ENCODE assay signal across 8 cellular contexts in the genomic region with DNA sequence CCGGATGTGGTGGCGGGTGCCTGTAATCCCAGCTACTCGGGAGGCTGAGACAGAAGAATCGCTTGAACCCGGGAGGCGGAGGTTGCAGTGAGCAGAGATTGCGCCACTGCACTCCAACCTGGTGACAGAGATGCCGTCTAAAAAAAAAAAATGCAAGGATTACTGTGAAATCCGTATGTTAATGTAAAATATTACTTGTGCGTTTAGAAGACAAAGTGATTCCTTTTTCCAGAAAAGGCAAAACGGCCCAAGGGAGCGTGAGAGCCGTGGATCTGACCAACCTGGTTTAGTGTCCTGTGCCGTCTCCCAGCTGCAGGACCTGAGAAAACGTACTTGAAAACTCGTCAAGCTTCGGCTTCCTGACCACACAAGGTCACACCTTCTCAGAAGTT. TPM values are rescaled to one million over a fixed set of nuclear protein-coding genes. Genes with fewer than 3 reads are reported as not detected.
DNase-seq lines count a peak whose midpoint lies in the region; ATAC-seq, FAIRE-seq and TF ChIP-seq lines count a peak whose summit lies in the region.

No MANE protein-coding gene starts in this region.

- H4K20me1 ChIP-seq in K562 (replicated peaks; ENCODE audit: control insufficient read depth, insufficient read depth, low read length) = peaks cover 3% of the 10 kb centered on the region

- H3K9ac ChIP-seq in K562 (ENCODE audit: insufficient read depth in 1 of 2, low read depth in 2 of 2, low read length in 2 of 2) = peak overlapping the region; percentile 40 to 93; a peak in 2 of 4 replicates

- TF ChIP-seq CTCF in K562 (IDR thresholded peaks at IDR 0.05 in 2 of 3, conservative IDR thresholded peaks at IDR 0.05 in 1 of 3; ENCODE audit: insufficient read depth in 2 of 3, low read depth in 1 of 3, low read length in 3 of 3) = no peak
- TF ChIP-seq CTCF in lower lobe of right lung (IDR thresholded peaks at IDR 0.05) = no peak
- no peak for TF ChIP-seq CTCF in tibial nerve (IDR thresholded peaks at IDR 0.05)

- H3K36me3 ChIP-seq in K562 (ENCODE audit: control insufficient read depth, insufficient read depth, low read length) = peaks cover 7% of the 10 kb centered on the region; the same call in 2 of the 3 replicates
- H3K36me3 ChIP-seq in lower lobe of right lung = peaks cover 5% of the 10 kb centered on the region
- H3K36me3 ChIP-seq in tibial nerve = no peaks in the 10 kb centered on the region

- peaks cover 12 to 23% of the 10 kb centered on the region in 2 experiments; a peak in 4 of 5 replicates for H3K4me1 ChIP-seq in K562 (replicated peaks in 1 of 2; ENCODE audit: control insufficient read depth in 2 of 2, insufficient read depth in 2 of 2, low read length in 2 of 2)
- H3K4me1 ChIP-seq in lower lobe of right lung = peaks cover 39% of the 10 kb centered on the region
- peaks cover 2 to 42% (median 16%) of the 10 kb centered on the region in 4 donors for H3K4me1 ChIP-seq in tibial nerve

- H3K27me3 Mint-ChIP-seq in activated naive CD4-positive, alpha-beta T cell treated with anti-CD3 and anti-CD28 coated beads for 36 hours (ENCODE audit: low read depth) = no peaks in the 10 kb centered on the region

- FAIRE-seq in K562 (lab: Jason Lieb, UNC) = no peak

- no peaks in the 10 kb centered on the region for H3K9me3 Mint-ChIP-seq in activated naive CD4-positive, alpha-beta T cell treated with anti-CD3 and anti-CD28 coated beads for 36 hours
- no peaks in the 10 kb centered on the region for H3K9me3 Mint-ChIP-seq in activated naive CD4-positive, alpha-beta T cell treated with anti-CD3 and anti-CD28 coated beads, Interleukin-2, amount 50 U/mL, for 72 hours

- no peak for ATAC-seq in activated naive CD4-positive, alpha-beta T cell treated with anti-CD3 and anti-CD28 coated beads, Interleukin-2, amount 50 U/mL, for 72 hours
- ATAC-seq in K562 (no peak), lower lobe of right lung (no peak), HG03039 (IDR thresholded peaks at IDR 0.05; ENCODE audit: unreplicated experiment) (no peak)

- peaks cover 2 to 9% of the 10 kb centered on the region in 2 experiments; a peak in 2 of 5 replicates for H3K27me3 ChIP-seq in K562 (ENCODE audit: control insufficient read depth in 2 of 2, insufficient read depth in 2 of 2, low read length in 2 of 2)
- H3K27me3 ChIP-seq in lower lobe of right lung (ENCODE audit: low read depth) = no peaks in the 10 kb centered on the region
- H3K27me3 ChIP-seq in tibial nerve = no peaks in the 10 kb centered on the region

- no peaks in the 10 kb centered on the region for H3K9me3 ChIP-seq in K562 (replicated peaks; ENCODE audit: control insufficient read depth, insufficient read depth, low read depth, low read length)
- H3K9me3 ChIP-seq in lower lobe of right lung = no peaks in the 10 kb centered on the region
- no peaks in the 10 kb centered on the region for H3K9me3 ChIP-seq in tibial nerve

- peak overlapping the region; percentile 72 for H3K27ac Mint-ChIP-seq in activated naive CD4-positive, alpha-beta T cell treated with anti-CD3 and anti-CD28 coated beads for 36 hours
- peak overlapping the region in 1 of 2 donors; percentile 94 for H3K27ac Mint-ChIP-seq in activated naive CD4-positive, alpha-beta T cell treated with anti-CD3 and anti-CD28 coated beads, Interleukin-2, amount 50 U/mL, for 72 hours

- TF ChIP-seq EP300 in K562 (IDR thresholded peaks at IDR 0.05; ENCODE audit: low read length) (no peak), tibial nerve (IDR thresholded peaks at IDR 0.05) (no peak)

- H3K27ac ChIP-seq in K562 (ENCODE audit: extremely low read depth, low read depth, low read length) (peak overlapping the region; percentile 67; the same call in 2 of the 3 replicates), lower lobe of right lung (peak overlapping the region; percentile 94), tibial nerve (peak overlapping the region; percentile 80 to 93 (median 84))

- peak overlapping the region; percentile 82 for H3K4me3 Mint-ChIP-seq in activated naive CD4-positive, alpha-beta T cell treated with anti-CD3 and anti-CD28 coated beads for 36 hours

- WGBS in K562 (ENCODE audit: insufficient coverage, low coverage, missing lambda C conversion rate) = 35% methylated on average over 12 of the region's 17 CpGs
- WGBS in tibial nerve, 2 donors = 44% methylated on average over 17 of the region's 17 CpGs

- H3K4me1 Mint-ChIP-seq in activated naive CD4-positive, alpha-beta T cell treated with anti-CD3 and anti-CD28 coated beads for 36 hours (ENCODE audit: low read depth) = peaks cover 38% of the 10 kb centered on the region

- BruUV-seq in K562 (replicated peaks; lab: Mats Ljungman, UMichigan) = no TSS peak

- peak overlapping the region; percentile 60 for H3K4me3 ChIP-seq in K562
- peak overlapping the region; percentile 84 for H3K4me3 ChIP-seq in lower lobe of right lung
- peak overlapping the region; percentile 76 to 88 (median 80) for H3K4me3 ChIP-seq in tibial nerve

- no peak for TF ChIP-seq RAD21 in K562 (CRISPR knock-in tag; conservative IDR thresholded peaks at IDR 0.05 in 1 of 2, IDR thresholded peaks at IDR 0.05 in 1 of 2)

- CTCF ChIA-PET in activated naive CD4-positive, alpha-beta T cell treated with anti-CD3 and anti-CD28 coated beads for 36 hours (lab: Charles Lee) = interaction anchor here (1.4 to 2.1 kb wide), 3 partner anchors 14 to 344 kb away, joined by 4 to 20 read pairs (median 6); no protein-coding TSS in a partner anchor
- CTCF ChIA-PET in K562 (lab: Yijun Ruan, JAX; ENCODE audit: low intra/inter-chr PET ratio) = no interaction called here

- TF ChIP-seq POLR2A in K562 (conservative IDR thresholded peaks at IDR 0.05) = no peak
- no peak for TF ChIP-seq POLR2A in tibial nerve (IDR thresholded peaks at IDR 0.05)

- POLR2A ChIA-PET in K562 (lab: Yijun Ruan, JAX) = interaction anchor here (0.8 to 0.9 kb wide), 3 partner anchors 8 to 308 kb away, joined by 3 read pairs; no protein-coding TSS in a partner anchor

- in situ Hi-C loops in K562 (cut with MboI) = no loop called here

- peaks cover 17% of the 10 kb centered on the region for H3K79me2 ChIP-seq in K562 (ENCODE audit: control insufficient read depth, insufficient read depth, low read length)

- H3K9me1 ChIP-seq in K562 (ENCODE audit: control insufficient read depth, insufficient read depth, low read length) = no peaks in the 10 kb centered on the region

- peak overlapping the region; percentile 86 for H3K4me2 ChIP-seq in K562 (ENCODE audit: insufficient read depth, low read length)

- peaks cover 7% of the 10 kb centered on the region for H3K36me3 Mint-ChIP-seq in activated naive CD4-positive, alpha-beta T cell treated with anti-CD3 and anti-CD28 coated beads for 36 hours (ENCODE audit: low read depth)
- peaks cover 5 to 6% of the 10 kb centered on the region in 2 donors for H3K36me3 Mint-ChIP-seq in activated naive CD4-positive, alpha-beta T cell treated with anti-CD3 and anti-CD28 coated beads, Interleukin-2, amount 50 U/mL, for 72 hours

- H2AFZ ChIP-seq in K562 (ENCODE audit: low read depth, low read length) = peak overlapping the region; percentile 85

- intact Hi-C loops in activated naive CD4-positive, alpha-beta T cell treated with anti-CD3 and anti-CD28 coated beads for 36 hours (cut with micrococcal nuclease) = loop anchor here (2.0 to 5.0 kb wide), 4 partner anchors 37 to 471 kb away; a partner anchor contains a TSS
- intact Hi-C loops in K562 (cut with micrococcal nuclease) = no loop called here
- intact Hi-C loops in lower lobe of right lung (cut with DNase I) = no loop called here

- DNase-seq in activated naive CD4-positive, alpha-beta T cell treated with anti-CD3 and anti-CD28 coated beads for 36 hours = no peak
- DNase-seq in activated naive CD4-positive, alpha-beta T cell treated with anti-CD3 and anti-CD28 coated beads, Interleukin-2, amount 50 U/mL, for 72 hours (ENCODE audit: low spot score in 2 of 2) = no peak
- no peak for DNase-seq in K562 (ENCODE audit: extremely low read depth in 1 of 4, low spot score in 3 of 4)
- no peak for DNase-seq in lower lobe of right lung
- DNase-seq in tibial nerve (ENCODE audit: low spot score in 2 of 2) = no peak
- DNase-seq in DMS 273 treated with DMSO at 0.1 percent for 48 hours (lab: John Stamatoyannopoulos, UW) = no peak
- DNase-seq in NCI-H1092 treated with DMSO at 0.1 percent for 48 hours (lab: John Stamatoyannopoulos, UW) = no peak

RNA-seq across cellular contexts. Expression of a gene that starts 0.9 kb away (rescaled TPM):
- 10 to 100 TPM; 40.1 to 43.7 TPM for total RNA-seq in activated naive CD4-positive, alpha-beta T cell treated with anti-CD3 and anti-CD28 coated beads for 36 hours
- total RNA-seq in activated naive CD4-positive, alpha-beta T cell treated with anti-CD3 and anti-CD28 coated beads, Interleukin-2, amount 50 U/mL, for 72 hours = 10 to 100 TPM; 22.0 to 71.3 TPM
- 12.3 and 28.7 TPM in 2 replicates for total RNA-seq in K562 (2011; cell fraction: chromatin; rRNA removed; ENCODE audit: low replicate concordance)
- 34.5 and 34.7 TPM in 2 replicates for total RNA-seq in K562 (2011; cell fraction: nucleolus; rRNA removed)
- total RNA-seq in K562 (2011; cell fraction: nucleoplasm; rRNA removed) = 23.5 and 27.0 TPM in 2 replicates
- total RNA-seq in K562 (2014; rRNA removed) (36.6 and 44.2 TPM in 2 replicates), K562 (2014; rRNA removed; fragmentation: Illumina TruSeq; extraction: Trizol) (11.5 and 14.4 TPM in 2 replicates), K562 (2015; rRNA removed; fragmentation: Illumina TruSeq; extraction: Trizol) (20.1 and 22.0 TPM in 2 replicates), K562 (2021) (29.7 and 32.2 TPM in 2 replicates), lower lobe of right lung (26.2 TPM), tibial nerve (10 to 100 TPM; 34.7 to 51.3 (median 44.3) TPM)
- polyA plus RNA-seq in K562 (2011; rRNA removed) (23.1 and 28.7 TPM in 2 replicates), K562 (2014; fragmentation: Illumina TruSeq; extraction: Trizol) (24.2 and 26.8 TPM in 2 replicates), K562 (2014; fragmentation: Nextera tagmentation; extraction: Ambion mirVana) (1 to 10 TPM; 1.6 to 2.3 TPM), K562 (2014; rRNA removed) (33.9 and 40.0 TPM in 2 replicates)
- 37.2 and 54.8 TPM in 2 replicates for polyA plus RNA-seq in K562 (2011; cell fraction: cytosol; rRNA removed)
- polyA plus RNA-seq in K562 (2011; cell fraction: nucleus; rRNA removed) = 27.3 and 34.3 TPM in 2 replicates
- 15.1 and 22.1 TPM in 2 replicates for polyA plus RNA-seq in K562 (2012)
- 8.1 and 15.6 TPM in 2 replicates for polyA minus RNA-seq in K562 (2011; rRNA and poly(A)+ RNA removed)
- 13.9 and 15.7 TPM in 2 replicates for polyA minus RNA-seq in K562 (2011; cell fraction: cytosol; rRNA and poly(A)+ RNA removed)
- polyA minus RNA-seq in K562 (2011; cell fraction: nucleus; rRNA and poly(A)+ RNA removed) = 12.2 and 12.3 TPM in 2 replicates

RNA-seq across cellular contexts. Expression of a gene that starts 37.0 kb away (rescaled TPM):
- under 1 TPM; 0.19 to 0.22 TPM for total RNA-seq in activated naive CD4-positive, alpha-beta T cell treated with anti-CD3 and anti-CD28 coated beads for 36 hours
- total RNA-seq in activated naive CD4-positive, alpha-beta T cell treated with anti-CD3 and anti-CD28 coated beads, Interleukin-2, amount 50 U/mL, for 72 hours = under 1 TPM; 0.05 to 0.10 TPM
- 0.09 TPM in 1 of 2 replicates, not detected in the other for total RNA-seq in K562 (2011; cell fraction: chromatin; rRNA removed; ENCODE audit: low replicate concordance)
- under 0.01 TPM in 1 of 2 replicates, not detected in the other for total RNA-seq in K562 (2011; cell fraction: nucleolus; rRNA removed)
- 0.38 TPM in 1 of 2 replicates, not detected in the other for total RNA-seq in K562 (2011; cell fraction: nucleoplasm; rRNA removed)
- total RNA-seq in K562 (2014; rRNA removed) (0.04 TPM in 1 of 2 replicates, not detected in the other), K562 (2014; rRNA removed; fragmentation: Illumina TruSeq; extraction: Trizol) (0.03 TPM in 1 of 2 replicates, not detected in the other), K562 (2015; rRNA removed; fragmentation: Illumina TruSeq; extraction: Trizol) (not detected in 2 replicates), K562 (2021) (0.07 TPM in 2 replicates), lower lobe of right lung (0.97 TPM), tibial nerve (1 to 10 TPM in 1 of 4 donors, under 1 TPM in 3; under 0.01 to 1.2 (median 0.75) TPM)
- polyA plus RNA-seq in K562 (2011; rRNA removed) (not detected in 2 replicates), K562 (2014; fragmentation: Illumina TruSeq; extraction: Trizol) (0.03 TPM in 1 of 2 replicates, not detected in the other), K562 (2014; fragmentation: Nextera tagmentation; extraction: Ambion mirVana) (under 1 TPM in 1 of 2 experiments, not detected in 1; 0.03 TPM), K562 (2014; rRNA removed) (not detected in 2 replicates)
- polyA plus RNA-seq in K562 (2011; cell fraction: cytosol; rRNA removed) = not detected in 2 replicates
- polyA plus RNA-seq in K562 (2011; cell fraction: nucleus; rRNA removed) = 0.03 TPM in 2 replicates
- polyA plus RNA-seq in K562 (2012) = 0.04 TPM in 1 of 2 replicates, not detected in the other
- not detected in 2 replicates for polyA minus RNA-seq in K562 (2011; rRNA and poly(A)+ RNA removed)
- polyA minus RNA-seq in K562 (2011; cell fraction: cytosol; rRNA and poly(A)+ RNA removed) = not detected in 2 replicates
- not detected in 2 replicates for polyA minus RNA-seq in K562 (2011; cell fraction: nucleus; rRNA and poly(A)+ RNA removed)
